In the genomic region with DNA sequence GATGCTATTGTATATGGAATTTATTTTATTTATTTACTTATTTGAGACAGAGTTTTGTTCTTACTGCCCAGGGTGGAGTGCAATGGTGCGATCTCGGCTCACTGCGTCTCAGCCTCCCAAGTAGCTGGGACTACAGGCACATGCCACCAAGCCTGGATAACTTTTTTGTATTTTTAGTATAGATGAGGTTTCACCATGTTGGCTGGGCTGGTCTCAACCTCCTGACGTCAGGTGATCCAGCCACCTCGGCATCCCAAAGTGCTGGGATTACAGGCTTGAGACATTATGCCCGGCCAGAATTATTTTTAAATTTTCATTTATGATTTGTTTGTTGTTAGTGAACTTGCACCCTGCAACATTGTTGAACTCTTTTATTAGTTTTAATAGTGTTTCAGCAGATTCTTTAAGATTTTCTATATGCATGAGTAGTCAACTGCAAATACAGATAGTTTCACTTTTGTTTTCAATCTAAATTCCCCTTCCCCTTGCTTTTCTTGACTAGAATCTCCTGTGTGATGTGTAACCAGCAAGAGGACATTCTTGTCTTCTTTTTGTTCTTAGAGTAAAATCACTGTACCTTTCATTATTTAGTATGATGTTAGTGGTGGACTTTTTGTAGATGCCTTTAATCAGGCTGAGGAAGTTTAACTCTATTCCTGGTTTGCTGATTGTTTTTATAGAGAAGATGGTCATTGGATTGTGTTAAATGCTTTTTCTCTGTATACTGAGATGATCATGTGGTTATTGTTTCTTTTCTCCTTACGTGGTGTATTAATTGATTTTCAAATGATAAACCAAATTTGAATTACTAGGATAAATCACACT, we compare ENCODE assay signal across 8 cellular contexts. TPM values are rescaled to one million over a fixed set of nuclear protein-coding genes. Genes with fewer than 3 reads are reported as not detected.
DNase-seq lines count a peak whose midpoint lies in the region; ATAC-seq and TF ChIP-seq lines count a peak whose summit lies in the region.

No MANE protein-coding gene starts in this region.

- no peaks in the 10 kb centered on the region for H3K4me1 ChIP-seq in effector memory CD4-positive, alpha-beta T cell (ENCODE audit: control insufficient read depth, insufficient read depth, low read length, poor library complexity, severe bottlenecking)
- H3K4me1 ChIP-seq in gastroesophageal sphincter (no peaks in the 10 kb centered on the region), Caco-2 (no peaks in the 10 kb centered on the region), ovary (ENCODE audit: insufficient read depth) (no peaks in the 10 kb centered on the region)

- intact Hi-C loops in Caco-2 (cut with micrococcal nuclease; ENCODE audit: unreplicated experiment): no loop called here
- intact Hi-C loops in ovary (cut with DNase I): no loop called here

- no peak overlapping the region for H3K27ac Mint-ChIP-seq in Caco-2 (ENCODE audit: unreplicated experiment)

- H3K4me3 Mint-ChIP-seq in Caco-2 (ENCODE audit: unreplicated experiment): no peak overlapping the region

- no peak for TF ChIP-seq POLR2A in erythroblast (IDR thresholded peaks at IDR 0.05; ENCODE audit: low read length)
- TF ChIP-seq POLR2A in gastroesophageal sphincter (IDR thresholded peaks at IDR 0.05): no peak
- no peak for TF ChIP-seq POLR2A in ovary (IDR thresholded peaks at IDR 0.05)

- CTCF ChIA-PET in Caco-2 (lab: Charles Lee): interaction anchor here (0.6 kb wide), 1 partner anchor 62 kb away, joined by 3 read pairs; no protein-coding TSS in a partner anchor

- POLR2A ChIA-PET in Caco-2 (lab: Charles Lee): no interaction called here

- no peak for TF ChIP-seq CTCF in GM10266 (IDR thresholded peaks at IDR 0.05; ENCODE audit: control insufficient read depth, insufficient read depth, low read depth, missing control alignments)
- TF ChIP-seq CTCF in GM20000 (IDR thresholded peaks at IDR 0.05; ENCODE audit: extremely low read depth, missing control alignments): no peak
- TF ChIP-seq CTCF in gastroesophageal sphincter (IDR thresholded peaks at IDR 0.05): no peak
- TF ChIP-seq CTCF in Caco-2 (IDR thresholded peaks at IDR 0.05; ENCODE audit: insufficient read depth in 1 of 2, low read depth in 1 of 2, low read length in 1 of 2, severe bottlenecking in 1 of 2, unreplicated experiment in 1 of 2): no peak
- no peak for TF ChIP-seq CTCF in ovary (IDR thresholded peaks at IDR 0.05)

- H3K9me3 Mint-ChIP-seq in Caco-2 (ENCODE audit: unreplicated experiment): no peaks in the 10 kb centered on the region

- 86 to 94% methylated on average over 6 to 7 of the region's 7 CpGs for WGBS in gastroesophageal sphincter (ENCODE audit: low coverage in 1 of 2), 2 donors
- WGBS in ovary, 3 donors: 91 to 94% (median 93%) methylated on average over 7 of the region's 7 CpGs

- no peaks in the 10 kb centered on the region for H3K27me3 Mint-ChIP-seq in Caco-2 (ENCODE audit: insufficient read depth, unreplicated experiment)

- H3K4me3 ChIP-seq in effector memory CD4-positive, alpha-beta T cell (ENCODE audit: insufficient read depth, low read depth, low read length, poor library complexity, severe bottlenecking): peak overlapping the region; percentile 31
- H3K4me3 ChIP-seq in gastroesophageal sphincter (no peak overlapping the region), Caco-2 (ENCODE audit: low read depth, low read length) (no peak overlapping the region), ovary (no peak overlapping the region)

- H3K36me3 Mint-ChIP-seq in Caco-2 (ENCODE audit: insufficient read depth, unreplicated experiment): peaks cover 34% of the 10 kb centered on the region

- no peaks in the 10 kb centered on the region for H3K9me3 ChIP-seq in effector memory CD4-positive, alpha-beta T cell (ENCODE audit: control insufficient read depth, low read length)
- H3K9me3 ChIP-seq in gastroesophageal sphincter: no peaks in the 10 kb centered on the region
- no peaks in the 10 kb centered on the region for H3K9me3 ChIP-seq in Caco-2
- no peaks in the 10 kb centered on the region for H3K9me3 ChIP-seq in ovary

- H3K4me1 Mint-ChIP-seq in Caco-2 (ENCODE audit: low read depth, unreplicated experiment): no peaks in the 10 kb centered on the region

- TF ChIP-seq EP300 in gastroesophageal sphincter (IDR thresholded peaks at IDR 0.05): no peak
- TF ChIP-seq EP300 in ovary (IDR thresholded peaks at IDR 0.05): no peak

- H3K36me3 ChIP-seq in effector memory CD4-positive, alpha-beta T cell (ENCODE audit: control insufficient read depth, insufficient read depth, low read length): peaks cover 17% of the 10 kb centered on the region
- H3K36me3 ChIP-seq in gastroesophageal sphincter (peaks cover 0 to 72% of the 10 kb centered on the region in 2 donors), Caco-2 (ENCODE audit: control insufficient read depth, insufficient read depth, low read length) (no peaks in the 10 kb centered on the region; the same call in 1 of the 2 replicates), ovary (no peaks in the 10 kb centered on the region)

- peak overlapping the region; percentile 54 for H3K27ac ChIP-seq in effector memory CD4-positive, alpha-beta T cell (ENCODE audit: insufficient read depth, low read length, poor library complexity, severe bottlenecking)
- H3K27ac ChIP-seq in gastroesophageal sphincter (no peak overlapping the region), ovary (no peak overlapping the region)

- no peaks in the 10 kb centered on the region for H3K27me3 ChIP-seq in effector memory CD4-positive, alpha-beta T cell (replicated peaks; ENCODE audit: control insufficient read depth, insufficient read depth, low read length, poor library complexity, severe bottlenecking)
- no peaks in the 10 kb centered on the region for H3K27me3 ChIP-seq in gastroesophageal sphincter
- H3K27me3 ChIP-seq in Caco-2 (replicated peaks; ENCODE audit: control insufficient read depth, insufficient read depth, low read length): no peaks in the 10 kb centered on the region
- H3K27me3 ChIP-seq in ovary: no peaks in the 10 kb centered on the region

- peak; percentile 36 for DNase-seq in GM10266 (ENCODE audit: extremely low spot score)
- peak; percentile 50 for DNase-seq in GM20000 (ENCODE audit: low spot score)
- DNase-seq in effector memory CD4-positive, alpha-beta T cell: no peak
- DNase-seq in erythroblast (lab: John Stamatoyannopoulos, UW): no peak
- DNase-seq in Caco-2: no peak
- DNase-seq in ovary: no peak

- peak; percentile 90 for ATAC-seq in HG03460 (IDR thresholded peaks at IDR 0.05; ENCODE audit: unreplicated experiment)
- no peak for ATAC-seq in gastroesophageal sphincter

- no TSS peak for BruUV-seq in Caco-2 (replicated peaks; lab: Mats Ljungman, UMichigan)

RNA-seq across cellular contexts. Expression of a gene that starts 27.8 kb away (rescaled TPM):
- total RNA-seq in gastroesophageal sphincter: 10 to 100 TPM; 24.7 to 50.6 (median 32.2) TPM
- 33.9 and 36.3 TPM in 2 replicates for total RNA-seq in Caco-2 (2022)
- total RNA-seq in ovary: 10 to 100 TPM; 24.5 to 36.3 (median 29.1) TPM
- polyA plus RNA-seq in ovary: 10 to 100 TPM; 13.4 to 19.3 TPM

RNA-seq across cellular contexts. Expression of a gene that starts 55.8 kb away (rescaled TPM):
- total RNA-seq in gastroesophageal sphincter: 10 to 100 TPM; 15.3 to 30.6 (median 22.5) TPM
- total RNA-seq in Caco-2 (2022): 14.0 and 15.1 TPM in 2 replicates
- total RNA-seq in ovary: 10 to 100 TPM; 17.9 to 26.8 (median 21.6) TPM
- 10 to 100 TPM in 1 of 2 donors, 1 to 10 TPM in 1; 7.5 to 12.9 TPM for polyA plus RNA-seq in ovary

Comparison
In these comparisons a context has a peak if more than half of its experiments do, and no peak if none do; other contexts are left out.
1. DNase-seq: peak in GM10266 (single experiment) and GM20000 (single experiment); none in effector memory CD4-positive, alpha-beta T cell (0 of 3), erythroblast (0 of 2), Caco-2 (0 of 2) and ovary (0 of 5).